28 cellular contexts compared by ENCODE assay signal in genomic region chr2:15974203-15974452, GRCh38. TPM values are rescaled to one million over a fixed set of nuclear protein-coding genes. Genes with fewer than 3 reads are reported as not detected.
DNase-seq lines count a peak whose midpoint lies in the region; ATAC-seq and TF ChIP-seq lines count a peak whose summit lies in the region.
"Had no signal": no experiment of that assay in that cellular context is flagged by ENCODE, and none has a peak within 500 bp of the region (broad histone marks: within the 10 kb centered on the region; RNA-seq: fewer than 3 reads in every experiment).

No MANE protein-coding gene starts in this region.

- H3K27ac ChIP-seq in neuronal stem cell (replicated peaks; ENCODE audit: low read length) (no peak overlapping the region), A673 (ENCODE audit: low read depth, low read length, poor library complexity, severe bottlenecking) (no peak overlapping the region)
- H3K27ac ChIP-seq: 22Rv1, A549, BLaER1 had no signal

- no peak overlapping the region for H2BK120ac ChIP-seq in neuronal stem cell (ENCODE audit: low read depth, low read length)

- ATAC-seq in stimulated activated naive CD8-positive, alpha-beta T cell treated with anti-CD3 and anti-CD28 coated beads, Interleukin-15, amount 100 ng/mL, for 72 hours, result no peak
- no peak for ATAC-seq in HG02571 (IDR thresholded peaks at IDR 0.05; ENCODE audit: unreplicated experiment)
- ATAC-seq: A549, GM12878 had no signal

- H3K4me1 Mint-ChIP-seq in stimulated activated naive CD8-positive, alpha-beta T cell treated with anti-CD3 and anti-CD28 coated beads, Interleukin-15, Interleukin-2, amounts not matched to agents 100 ng/mL and 50 ng/mL, for 24 hours (ENCODE audit: low read depth), result peaks cover 39% of the 10 kb centered on the region
- peaks cover 19% of the 10 kb centered on the region for H3K4me1 Mint-ChIP-seq in stimulated activated naive CD8-positive, alpha-beta T cell treated with anti-CD3 and anti-CD28 coated beads, Interleukin-15, amount 100 ng/mL, for 72 hours
- H3K4me1 Mint-ChIP-seq in mesothelial cell of epicardium, result peaks cover 35% of the 10 kb centered on the region
- H3K4me1 Mint-ChIP-seq: CD14-positive monocyte had no signal

- intact Hi-C loops in A673 (cut with micrococcal nuclease; ENCODE audit: unreplicated experiment), result no loop called here

- H3K9me3 ChIP-seq in neuronal stem cell (replicated peaks in 1 of 2; ENCODE audit: control insufficient read depth in 2 of 2, insufficient read depth in 1 of 2, low read depth in 1 of 2, low read length in 2 of 2) (peaks cover 0 to 4% of the 10 kb centered on the region in 2 donors), A673 (ENCODE audit: low read depth, low read length, poor library complexity, severe bottlenecking) (no peaks in the 10 kb centered on the region)
- H3K9me3 ChIP-seq: A549, BLaER1 had no signal

- no peak overlapping the region for H3K14ac ChIP-seq in neuronal stem cell (ENCODE audit: low read length)

- no peak overlapping the region for H2BK12ac ChIP-seq in neuronal stem cell (ENCODE audit: low read length)

- H3K4me1 ChIP-seq in neuronal stem cell (ENCODE audit: control insufficient read depth in 2 of 2, insufficient read depth in 1 of 2, low read depth in 1 of 2, low read length in 2 of 2) (peaks cover 6 to 21% of the 10 kb centered on the region in 2 donors), A673 (ENCODE audit: insufficient read depth, low read length, poor library complexity, severe bottlenecking) (no peaks in the 10 kb centered on the region)
- H3K4me1 ChIP-seq: A549, BLaER1 had no signal

- H3K9ac ChIP-seq in neuronal stem cell (ENCODE audit: low read depth, low read length, poor library complexity), result no peak overlapping the region
- H3K9ac ChIP-seq: BLaER1 had no signal

- BruUV-seq in A673 (replicated peaks; lab: Mats Ljungman, UMichigan), result no TSS peak

- H3K23ac ChIP-seq in neuronal stem cell (ENCODE audit: low read depth, low read length, poor library complexity), result no peak overlapping the region

- TF ChIP-seq CTCF in mesothelial cell of epicardium (IDR thresholded peaks at IDR 0.05; ENCODE audit: unreplicated experiment), result no peak
- TF ChIP-seq CTCF in A673 (conservative IDR thresholded peaks at IDR 0.05; ENCODE audit: low read depth, low read length), result no peak

- POLR2A ChIA-PET in A673 (lab: Charles Lee; ENCODE audit: low non-redundant PET), result no interaction called here

- no peak overlapping the region for H2BK5ac ChIP-seq in neuronal stem cell (ENCODE audit: low read length)

- H3K4me3 ChIP-seq in neuronal stem cell (ENCODE audit: low read length in 2 of 2) (no peak overlapping the region), A673 (ENCODE audit: low read depth, low read length, poor library complexity, severe bottlenecking) (no peak overlapping the region)
- H3K4me3 ChIP-seq: A549, BLaER1, GM12878 had no signal

- H3K4me2 ChIP-seq in neuronal stem cell (ENCODE audit: insufficient read depth, low read length, poor library complexity, severe bottlenecking), result no peak overlapping the region
- H3K4me2 ChIP-seq: A549, BLaER1 had no signal

- no peak overlapping the region for H4K8ac ChIP-seq in neuronal stem cell (ENCODE audit: low read depth, low read length)

- H3K79me1 ChIP-seq in neuronal stem cell (ENCODE audit: low read depth, low read length), result no peaks in the 10 kb centered on the region

- H3K4ac ChIP-seq in neuronal stem cell (ENCODE audit: low read length), result no peak overlapping the region

- peak overlapping the region; percentile 13 for H2AFZ ChIP-seq in neuronal stem cell (ENCODE audit: low read length)

- H3K36me3 ChIP-seq in neuronal stem cell (replicated peaks in 1 of 2; ENCODE audit: control insufficient read depth in 2 of 2, insufficient read depth in 2 of 2, low read length in 2 of 2) (no peaks in the 10 kb centered on the region), A673 (ENCODE audit: insufficient read depth, low read length, poor library complexity, severe bottlenecking) (no peaks in the 10 kb centered on the region)
- H3K36me3 ChIP-seq: BE2C, BLaER1 had no signal

- no peaks in the 10 kb centered on the region for H3K27me3 Mint-ChIP-seq in stimulated activated naive CD8-positive, alpha-beta T cell treated with anti-CD3 and anti-CD28 coated beads, Interleukin-15, Interleukin-2, amounts not matched to agents 100 ng/mL and 50 ng/mL, for 24 hours
- no peaks in the 10 kb centered on the region for H3K27me3 Mint-ChIP-seq in stimulated activated naive CD8-positive, alpha-beta T cell treated with anti-CD3 and anti-CD28 coated beads, Interleukin-15, amount 100 ng/mL, for 72 hours
- H3K27me3 Mint-ChIP-seq in mesothelial cell of epicardium (ENCODE audit: low read depth), result no peaks in the 10 kb centered on the region
- H3K27me3 Mint-ChIP-seq: CD4-positive, alpha-beta memory T cell had no signal

- no peak overlapping the region for H4K91ac ChIP-seq in neuronal stem cell (ENCODE audit: low read depth, low read length, poor library complexity)

- no peak for DNase-seq in stimulated activated naive CD8-positive, alpha-beta T cell treated with anti-CD3 and anti-CD28 coated beads, Interleukin-15, amount 100 ng/mL, for 72 hours
- DNase-seq in mesothelial cell of epicardium (ENCODE audit: low spot score in 2 of 2, unreplicated experiment in 2 of 2) (no peak), neuronal stem cell (ENCODE audit: low spot score) (no peak), A673 (ENCODE audit: low spot score) (no peak)
- DNase-seq: ACHN; C1 segment of cervical spinal cord; CD4-positive, alpha-beta memory T cell; CD4-positive, CD25-positive, alpha-beta regulatory T cell; CD8-positive, alpha-beta memory T cell; COR-L47; DMS 273 treated with DMSO at 0.1 percent for 48 hours; DMS153; DMS53; DMS79; DND-41; EL; GDM1 had no signal

- H2AK5ac ChIP-seq in neuronal stem cell (ENCODE audit: low read depth, low read length), result no peak overlapping the region

- no peaks in the 10 kb centered on the region for H3K36me3 Mint-ChIP-seq in stimulated activated naive CD8-positive, alpha-beta T cell treated with anti-CD3 and anti-CD28 coated beads, Interleukin-15, Interleukin-2, amounts not matched to agents 100 ng/mL and 50 ng/mL, for 24 hours (ENCODE audit: low read depth)
- no peaks in the 10 kb centered on the region for H3K36me3 Mint-ChIP-seq in mesothelial cell of epicardium
- H3K36me3 Mint-ChIP-seq: CD14-positive monocyte; CD4-positive, alpha-beta memory T cell; CD4-positive, CD25-positive, alpha-beta regulatory T cell; CD8-positive, alpha-beta memory T cell had no signal

- H3K4me3 Mint-ChIP-seq in stimulated activated naive CD8-positive, alpha-beta T cell treated with anti-CD3 and anti-CD28 coated beads, Interleukin-15, Interleukin-2, amounts not matched to agents 100 ng/mL and 50 ng/mL, for 24 hours, result no peak overlapping the region
- H3K4me3 Mint-ChIP-seq in stimulated activated naive CD8-positive, alpha-beta T cell treated with anti-CD3 and anti-CD28 coated beads, Interleukin-15, amount 100 ng/mL, for 72 hours, result no peak overlapping the region
- H3K4me3 Mint-ChIP-seq in mesothelial cell of epicardium, result no peak overlapping the region
- H3K4me3 Mint-ChIP-seq: CD14-positive monocyte; CD4-positive, alpha-beta memory T cell; CD4-positive, CD25-positive, alpha-beta regulatory T cell; CD8-positive, alpha-beta memory T cell had no signal

- H3K27ac Mint-ChIP-seq in stimulated activated naive CD8-positive, alpha-beta T cell treated with anti-CD3 and anti-CD28 coated beads, Interleukin-15, Interleukin-2, amounts not matched to agents 100 ng/mL and 50 ng/mL, for 24 hours, result peak overlapping the region; percentile 24
- H3K27ac Mint-ChIP-seq in stimulated activated naive CD8-positive, alpha-beta T cell treated with anti-CD3 and anti-CD28 coated beads, Interleukin-15, amount 100 ng/mL, for 72 hours, result no peak overlapping the region
- H3K27ac Mint-ChIP-seq in mesothelial cell of epicardium, result peak overlapping the region; percentile 38
- H3K27ac Mint-ChIP-seq: CD14-positive monocyte; CD4-positive, alpha-beta memory T cell; CD8-positive, alpha-beta memory T cell had no signal

- H3K9me3 Mint-ChIP-seq in stimulated activated naive CD8-positive, alpha-beta T cell treated with anti-CD3 and anti-CD28 coated beads, Interleukin-15, Interleukin-2, amounts not matched to agents 100 ng/mL and 50 ng/mL, for 24 hours, result no peaks in the 10 kb centered on the region
- H3K9me3 Mint-ChIP-seq in stimulated activated naive CD8-positive, alpha-beta T cell treated with anti-CD3 and anti-CD28 coated beads, Interleukin-15, amount 100 ng/mL, for 72 hours, result no peaks in the 10 kb centered on the region
- H3K9me3 Mint-ChIP-seq in mesothelial cell of epicardium, result no peaks in the 10 kb centered on the region
- H3K9me3 Mint-ChIP-seq: CD14-positive monocyte; CD4-positive, alpha-beta memory T cell had no signal

- H2BK15ac ChIP-seq in neuronal stem cell (ENCODE audit: low read length), result no peak overlapping the region

- no peak overlapping the region for H3K18ac ChIP-seq in neuronal stem cell (ENCODE audit: low read length)

- CTCF ChIA-PET in A673 (lab: Charles Lee), result no interaction called here

- H3K27me3 ChIP-seq in neuronal stem cell (ENCODE audit: control insufficient read depth in 3 of 3, insufficient read depth in 3 of 3, low read depth in 1 of 3, low read length in 3 of 3) (no peaks in the 10 kb centered on the region), A673 (replicated peaks; ENCODE audit: insufficient read depth, low read depth, low read length, poor library complexity) (no peaks in the 10 kb centered on the region)
- H3K27me3 ChIP-seq: BLaER1 had no signal

RNA-seq across cellular contexts. Expression of gene MYCN, which starts 33.8 kb away (rescaled TPM):
- total RNA-seq in mesothelial cell of epicardium (69.1 to 79.4 TPM (median 72.5 TPM) in 3 replicates), A673 (2021) (2.8 and 3.4 TPM in 2 replicates)
- 43.3 TPM for polyA plus RNA-seq in neuronal stem cell (2013, experiment 1 of 2)
- polyA plus RNA-seq in neuronal stem cell (2013, experiment 2 of 2), result 44.3 TPM
- total RNA-seq: A172; CD8-positive, alpha-beta memory T cell; G401; GM12878 had no signal
- polyA plus RNA-seq: A549; AG04450; CD14-positive monocyte; CD4-positive, alpha-beta memory T cell; CD8-positive, alpha-beta memory T cell; GM12878 had no signal

Comparison
In these comparisons a context has a peak if more than half of its experiments do, and no peak if none do; other contexts are left out.
1. H3K27ac Mint-ChIP-seq: peak in stimulated activated naive CD8-positive, alpha-beta T cell treated with anti-CD3 and anti-CD28 coated beads, Interleukin-15, Interleukin-2, amounts not matched to agents 100 ng/mL and 50 ng/mL, for 24 hours (single experiment) and mesothelial cell of epicardium (single experiment); none in stimulated activated naive CD8-positive, alpha-beta T cell treated with anti-CD3 and anti-CD28 coated beads, Interleukin-15, amount 100 ng/mL, for 72 hours (0 of 2).
2. RNA of gene MYCN, which starts 33.8 kb away (total RNA-seq): 69.1 to 79.4 TPM in mesothelial cell of epicardium; 2.8 to 3.4 TPM in A673; every median in the first group is over 10 times any median in the second.